15 cellular contexts compared by ENCODE assay signal in genomic region chr4:107997794-107998193, GRCh38. TPM values are rescaled to one million over a fixed set of nuclear protein-coding genes. Genes with fewer than 3 reads are reported as not detected.
A peak's percentile ranks its signal among the peaks of the same experiment; 100 is the strongest.
DNase-seq lines count a peak whose midpoint lies in the region; ATAC-seq, FAIRE-seq and TF ChIP-seq lines count a peak whose summit lies in the region.
"Had no signal": no experiment of that assay in that cellular context is flagged by ENCODE, and none has a peak within 500 bp of the region (broad histone marks: within the 10 kb centered on the region; RNA-seq: fewer than 3 reads in every experiment).

No MANE protein-coding gene starts in this region.

- POLR2A ChIA-PET in CD8-positive, alpha-beta T cell (lab: Charles Lee), result no interaction called here

- H3K27ac ChIP-seq in BLaER1 (peak overlapping the region; percentile 32), ascending aorta (peak overlapping the region; percentile 92 to 93), sigmoid colon (peak overlapping the region; percentile 69 to 96 (median 83)), pancreas (no peak overlapping the region)
- no peak overlapping the region for H3K27ac ChIP-seq in CD8-positive, alpha-beta T cell (ENCODE audit: low read depth, low read length)

- peaks cover 38% of the 10 kb centered on the region for H3K4me1 Mint-ChIP-seq in CD8-positive, alpha-beta T cell (ENCODE audit: low read depth)

- H3K4me3 Mint-ChIP-seq in CD8-positive, alpha-beta T cell, result no peak overlapping the region
- H3K4me3 Mint-ChIP-seq: activated T-cell treated with anti-CD3 and anti-CD28 coated beads, Interleukin-2, amount 50 U/mL, for 4 hours; CD8-positive, alpha-beta memory T cell; memory B cell had no signal

- TF ChIP-seq POLR2A in sigmoid colon (IDR thresholded peaks at IDR 0.05), result no peak

- intact Hi-C loops in ascending aorta (cut with DNase I), result loop anchor here (2.0 to 5.0 kb wide), 2 partner anchors 67 to 175 kb away; partner anchors contain the start of genes CYP2U1 and SGMS2
- intact Hi-C loops in sigmoid colon (cut with DNase I), result loop anchor here (1.0 to 10.0 kb wide), 3 partner anchors 67 to 753 kb away; partner anchors contain the start of gene CYP2U1
- intact Hi-C loops in pancreas (cut with DNase I), result no loop called here
- intact Hi-C loops in CD8-positive, alpha-beta T cell (cut with DNase I, micrococcal nuclease), result no loop called here

- CTCF ChIA-PET in CD8-positive, alpha-beta T cell (lab: Charles Lee), result no interaction called here

- H3K9me3 ChIP-seq in BLaER1 (peaks cover 19% of the 10 kb centered on the region), ascending aorta (no peaks in the 10 kb centered on the region), sigmoid colon (no peaks in the 10 kb centered on the region), pancreas (no peaks in the 10 kb centered on the region)
- H3K9me3 ChIP-seq in CD8-positive, alpha-beta T cell (ENCODE audit: low read length), result no peaks in the 10 kb centered on the region

- H3K27ac Mint-ChIP-seq in CD8-positive, alpha-beta T cell, result no peak overlapping the region
- H3K27ac Mint-ChIP-seq: memory B cell had no signal

- no peaks in the 10 kb centered on the region for H3K27me3 ChIP-seq in BLaER1
- H3K27me3 ChIP-seq in ascending aorta, result no peaks in the 10 kb centered on the region
- H3K27me3 ChIP-seq in sigmoid colon, result no peaks in the 10 kb centered on the region
- H3K27me3 ChIP-seq in pancreas, result no peaks in the 10 kb centered on the region
- H3K27me3 ChIP-seq in CD8-positive, alpha-beta T cell (ENCODE audit: insufficient read depth, low read length), result no peaks in the 10 kb centered on the region

- H3K4me3 ChIP-seq in BLaER1 (no peak overlapping the region), ascending aorta (no peak overlapping the region), sigmoid colon (no peak overlapping the region), pancreas (no peak overlapping the region)
- H3K4me3 ChIP-seq in CD8-positive, alpha-beta T cell (ENCODE audit: low read depth, low read length), result no peak overlapping the region

- peaks cover 40% of the 10 kb centered on the region for H4K20me1 ChIP-seq in BLaER1

- no peak for TF ChIP-seq CTCF in ascending aorta (IDR thresholded peaks at IDR 0.05)
- TF ChIP-seq CTCF in sigmoid colon (IDR thresholded peaks at IDR 0.05), result no peak
- no peak for TF ChIP-seq CTCF in pancreas (IDR thresholded peaks at IDR 0.05)
- no peak for TF ChIP-seq CTCF in CD8-positive, alpha-beta T cell (IDR thresholded peaks at IDR 0.05)

- H3K4me1 ChIP-seq in BLaER1, result peaks cover 72% of the 10 kb centered on the region
- H3K4me1 ChIP-seq in ascending aorta, result peaks cover 17 to 50% of the 10 kb centered on the region in 2 donors
- H3K4me1 ChIP-seq in sigmoid colon, result peaks cover 0 to 60% (median 49%) of the 10 kb centered on the region in 4 donors
- H3K4me1 ChIP-seq in pancreas, result peaks cover 8 to 15% (median 12%) of the 10 kb centered on the region in 3 donors
- H3K4me1 ChIP-seq in CD8-positive, alpha-beta T cell (ENCODE audit: insufficient read depth, low read length), result peaks cover 4% of the 10 kb centered on the region

- peaks cover 76% of the 10 kb centered on the region for H3K36me3 ChIP-seq in BLaER1
- no peaks in the 10 kb centered on the region for H3K36me3 ChIP-seq in ascending aorta
- no peaks in the 10 kb centered on the region for H3K36me3 ChIP-seq in sigmoid colon
- H3K36me3 ChIP-seq in pancreas, result no peaks in the 10 kb centered on the region
- no peaks in the 10 kb centered on the region for H3K36me3 ChIP-seq in CD8-positive, alpha-beta T cell (ENCODE audit: insufficient read depth, low read length)

- DNase-seq in ascending aorta (ENCODE audit: low spot score in 2 of 2) (no peak), islet precursor cell (peak; percentile 60), sigmoid colon (no peak), pancreas (no peak), GOT3 (lab: John Stamatoyannopoulos, UW) (no peak)
- DNase-seq in CD8-positive, alpha-beta T cell, result no peak
- DNase-seq: activated CD4-positive, alpha-beta T cell treated with anti-CD3 and anti-CD28 coated beads, Interleukin-2, amount 50 U/mL, for 1 hour; activated T-cell treated with anti-CD3 and anti-CD28 coated beads, Interleukin-2, amount 50 U/mL, for 4 hours; CD8-positive, alpha-beta memory T cell; cortex of kidney; NCI-H2081; T1000 had no signal

- WGBS in sigmoid colon, 2 donors, result 89 to 94% methylated on average over 2 of the region's 2 CpGs
- WGBS in pancreas, 2 donors, result 90 to 95% methylated on average over 2 of the region's 2 CpGs

- H3K27me3 Mint-ChIP-seq in CD8-positive, alpha-beta T cell (ENCODE audit: low read depth), result no peaks in the 10 kb centered on the region
- H3K27me3 Mint-ChIP-seq: CD8-positive, alpha-beta memory T cell; memory B cell had no signal

- TF ChIP-seq EP300 in sigmoid colon (IDR thresholded peaks at IDR 0.05), result no peak

- peak overlapping the region; percentile 57; the same call in 1 of the 2 replicates for H3K9ac ChIP-seq in BLaER1

- ATAC-seq in pancreas (no peak), HG02798 (IDR thresholded peaks at IDR 0.05; ENCODE audit: poor library complexity, unreplicated experiment) (no peak)
- ATAC-seq in CD8-positive, alpha-beta T cell, result no peak
- ATAC-seq: activated T-cell treated with anti-CD3 and anti-CD28 coated beads, Interleukin-2, amount 50 U/mL, for 4 hours had no signal

- H3K9me3 Mint-ChIP-seq in CD8-positive, alpha-beta T cell, result no peaks in the 10 kb centered on the region
- H3K9me3 Mint-ChIP-seq: activated T-cell treated with anti-CD3 and anti-CD28 coated beads, Interleukin-2, amount 50 U/mL, for 4 hours; CD8-positive, alpha-beta memory T cell; memory B cell had no signal

- H3K4me2 ChIP-seq in BLaER1, result peak overlapping the region; percentile 85

- FAIRE-seq in pancreas (lab: Jason Lieb, UNC), result no peak

- H3K36me3 Mint-ChIP-seq in CD8-positive, alpha-beta T cell, result peaks cover 32% of the 10 kb centered on the region

RNA-seq across cellular contexts. Expression of gene HADH, which starts 8.1 kb away (rescaled TPM):
- 34.3 TPM for total RNA-seq in ascending aorta
- 100 to 1,000 TPM in 1 of 4 donors, 10 to 100 TPM in 3; 46.6 to 119 (median 65.0) TPM for total RNA-seq in sigmoid colon
- 100 to 1,000 TPM in 2 of 3 donors, 10 to 100 TPM in 1; 99.6 to 229 (median 117) TPM for polyA plus RNA-seq in sigmoid colon
- 10 to 100 TPM; 14.2 to 29.5 (median 25.1) TPM for total RNA-seq in pancreas
- polyA plus RNA-seq in pancreas, result 100 to 1,000 TPM in 1 of 2 donors, 10 to 100 TPM in 1; 26.1 to 112 TPM
- 10 to 100 TPM in 1 of 2 experiments, 1 to 10 TPM in 1; 9.6 to 10.9 TPM for total RNA-seq in CD8-positive, alpha-beta T cell

Comparison
In these comparisons a context has a peak if more than half of its experiments do, and no peak if none do; other contexts are left out.
1. H3K27ac ChIP-seq: peak in BLaER1 (single experiment), ascending aorta (2 of 2) and sigmoid colon (4 of 4); none in pancreas (0 of 4) and CD8-positive, alpha-beta T cell (single experiment).
2. intact Hi-C loops: an anchor here in ascending aorta (2.0 to 5.0 kb wide) and sigmoid colon (1.0 to 10.0 kb wide); none called in pancreas and CD8-positive, alpha-beta T cell.